Comparison of ENCODE assay signal across 8 cellular contexts in genomic region chr1:109426278-109427170, GRCh38. TPM values are rescaled to one million over a fixed set of nuclear protein-coding genes. Genes with fewer than 3 reads are reported as not detected.
DNase-seq lines count a peak whose midpoint lies in the region; ATAC-seq and TF ChIP-seq lines count a peak whose summit lies in the region.

Gene PSMA5, minus strand, starts transcription at chr1:109426448. Its CDS starts 118 bp downstream, at chr1:109426330.

- H3K9me3 ChIP-seq in BE2C, result no peaks in the 10 kb centered on the region
- no peaks in the 10 kb centered on the region for H3K9me3 ChIP-seq in colonic mucosa

- H3K27me3 ChIP-seq in BE2C, result no peaks in the 10 kb centered on the region
- no peaks in the 10 kb centered on the region for H3K27me3 ChIP-seq in colonic mucosa

- DNase-seq in BE2C (peak; percentile 97), GM19240 (ENCODE audit: insufficient read length, low spot score) (peak; percentile 82), NCI-H526 (lab: John Stamatoyannopoulos, UW) (peak; percentile 100), colonic mucosa (peak; percentile 97), kidney tubule cell (ENCODE audit: low spot score) (peak; percentile 100)
- DNase-seq in activated CD4-positive, alpha-beta T cell treated with anti-CD3 and anti-CD28 coated beads for 48 hours, result peak; percentile 97
- DNase-seq in stimulated activated CD4-positive, alpha-beta T cell treated with anti-CD3 and anti-CD28 coated beads, Interleukin-1b, Interleukin-23, amount 100 ng/mL, for 24 hours (ENCODE audit: low read depth in 4 of 4, low spot score in 1 of 4), result peak; percentile 72 to 92 (median 90)

- peak within 1 kb of the TSS; percentile 93 for H3K27ac ChIP-seq in colonic mucosa

- H3K4me1 ChIP-seq in BE2C, result no peaks in the 10 kb centered on the region
- peaks cover 18% of the 10 kb centered on the region for H3K4me1 ChIP-seq in colonic mucosa

- H3K4me3 ChIP-seq in BE2C (ENCODE audit: low read depth, low read length) (peak within 1 kb of the TSS; percentile 93), colonic mucosa (peak within 1 kb of the TSS; percentile 92)

- TF ChIP-seq CTCF in BE2C (IDR thresholded peaks at IDR 0.05; ENCODE audit: low read depth, low read length) (no peak), colonic mucosa (IDR thresholded peaks at IDR 0.05) (no peak)

- H3K9ac ChIP-seq in colonic mucosa (ENCODE audit: low read depth in 2 of 2, low read length in 2 of 2), result peak within 1 kb of the TSS; percentile 53 to 86

- H3K36me3 ChIP-seq in BE2C (peaks cover 3% of the 10 kb centered on the region), colonic mucosa (no peaks in the 10 kb centered on the region)

- intact Hi-C loops in colonic mucosa (cut with DNase I), result loop anchor here (10.0 kb wide), 1 partner anchor 108 kb away; the partner anchor contains the start of gene GPR61

- peak; percentile 96 for ATAC-seq in HG03460 (IDR thresholded peaks at IDR 0.05; ENCODE audit: unreplicated experiment)

RNA-seq across cellular contexts. Expression of gene PSMA5, which starts in this region (rescaled TPM):
- polyA plus RNA-seq in BE2C (2012; ENCODE audit: insufficient read depth, insufficient read length, low read depth), result 152 TPM
- total RNA-seq in colonic mucosa, result 100 to 1,000 TPM in 1 of 2 donors, 10 to 100 TPM in 1; 93.9 to 163 TPM

Comparison
In these comparisons a context has a peak if more than half of its experiments do, and no peak if none do; other contexts are left out.
1. Peak in every context shown above with its lines: DNase-seq, ATAC-seq, H3K4me3 ChIP-seq and H3K27ac ChIP-seq.